8 cellular contexts compared by ENCODE assay signal in the genomic region with DNA sequence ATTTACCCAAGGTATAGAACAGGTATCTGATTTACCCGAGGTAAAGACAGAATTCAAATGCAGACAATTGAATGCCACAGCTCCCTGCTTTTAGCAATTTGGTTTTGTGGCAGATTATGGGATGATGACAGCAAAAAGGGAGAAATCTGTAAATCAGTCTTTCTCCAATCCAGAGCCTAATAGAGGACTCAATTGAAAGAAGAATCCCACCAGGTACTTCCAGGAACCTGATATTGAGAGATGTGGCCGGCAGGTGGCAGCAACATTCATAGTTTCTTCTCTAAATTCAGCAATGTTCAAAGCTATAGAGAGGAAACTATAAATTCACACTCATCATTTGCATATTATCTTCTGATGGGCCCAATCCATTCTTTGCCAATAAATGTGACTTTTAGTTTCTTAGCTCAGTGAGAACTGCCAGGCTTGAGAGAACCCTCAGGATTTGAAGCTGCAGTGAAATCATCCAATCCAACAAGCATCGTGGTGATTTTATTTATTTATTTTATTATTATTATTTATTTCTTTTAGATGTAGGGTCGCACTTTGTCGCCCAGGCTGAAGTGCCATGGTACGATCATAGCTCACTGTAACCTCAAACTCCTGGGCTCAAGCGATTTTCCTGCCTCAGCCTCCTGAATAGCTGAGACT. TPM values are rescaled to one million over a fixed set of nuclear protein-coding genes. Genes with fewer than 3 reads are reported as not detected.
A peak's percentile ranks its signal among the peaks of the same experiment; 100 is the strongest.
DNase-seq lines count a peak whose midpoint lies in the region; ATAC-seq and TF ChIP-seq lines count a peak whose summit lies in the region.

No MANE protein-coding gene starts in this region.

- no peak overlapping the region for H3K4me3 ChIP-seq in AG10803 (ENCODE audit: low read length)

- CTCF ChIA-PET in HEK293T (lab: Yijun Ruan, JAX) = interaction anchor here (0.5 to 1.6 kb wide), 19 partner anchors 9 to 819 kb away, joined by 3 to 16 read pairs (median 4); partner anchors contain the start of genes ATP5IF1 and MED18

- no peaks in the 10 kb centered on the region for H3K36me3 Mint-ChIP-seq in mesothelial cell of epicardium

- no peak overlapping the region for H3K27ac Mint-ChIP-seq in mesothelial cell of epicardium

- ATAC-seq in GM18873 (IDR thresholded peaks at IDR 0.05; ENCODE audit: low FRiP score, unreplicated experiment) = no peak

- no peak overlapping the region for H3K4me3 Mint-ChIP-seq in mesothelial cell of epicardium

- no peaks in the 10 kb centered on the region for H3K27me3 Mint-ChIP-seq in mesothelial cell of epicardium (ENCODE audit: low read depth)

- H3K4me1 Mint-ChIP-seq in mesothelial cell of epicardium = no peaks in the 10 kb centered on the region

- peak; percentile 58 for DNase-seq in AG10803 (ENCODE audit: low read depth)
- peak; percentile 79 for DNase-seq in HEK293T (ENCODE audit: extremely low spot score)
- DNase-seq in NCI-H774 (lab: John Stamatoyannopoulos, UW) = peak; percentile 2
- DNase-seq in activated CD4-positive, alpha-beta T cell treated with anti-CD3 and anti-CD28 coated beads, Interleukin-2, amount 50 U/mL, for 4 hours = peak; percentile 74 to 75
- DNase-seq in ecto neural progenitor cell (ENCODE audit: low spot score) = peak; percentile 56
- DNase-seq in mesothelial cell of epicardium (ENCODE audit: low spot score in 2 of 2, unreplicated experiment in 2 of 2) = peak; percentile 56 to 77
- DNase-seq in stimulated activated CD8-positive, alpha-beta memory T cell treated with anti-CD3 and anti-CD28 coated beads, Interleukin-4, amount 100 ng/mL, for 4 hours (ENCODE audit: low read depth in 2 of 2, low spot score in 1 of 2) = peak; percentile 48 to 56

- H3K9me3 Mint-ChIP-seq in mesothelial cell of epicardium = no peaks in the 10 kb centered on the region

- peak; percentile 76 for TF ChIP-seq CTCF in AG10803 (conservative IDR thresholded peaks at IDR 0.05; ENCODE audit: low read length)
- TF ChIP-seq CTCF in mesothelial cell of epicardium (IDR thresholded peaks at IDR 0.05; ENCODE audit: unreplicated experiment) = peak; percentile 80

- POLR2A ChIA-PET in HEK293T (lab: Yijun Ruan, JAX) = interaction anchor here (0.8 to 1.3 kb wide), 3 partner anchors 31 to 222 kb away, joined by 3 to 4 read pairs (median 4); partner anchors contain the start of gene MED18

TF ChIP-seq in HEK293T, 16 proteins besides CTCF, POLR2A, EP300 and RAD21:
- TF ChIP-seq ARNT (IDR thresholded peaks at IDR 0.05) (no peak), HDGF (IDR thresholded peaks at IDR 0.05; ENCODE audit: borderline replicate concordance) (no peak), L3MBTL2 (conservative IDR thresholded peaks at IDR 0.05) (no peak; the same call in 1 of the 2 replicates), BHLHE40 (IDR thresholded peaks at IDR 0.05; ENCODE audit: borderline replicate concordance) (no peak), FOXA1 (IDR thresholded peaks at IDR 0.05) (no peak), LEF1 (IDR thresholded peaks at IDR 0.05; ENCODE audit: borderline replicate concordance) (no peak), TARDBP (IDR thresholded peaks at IDR 0.05) (no peak), ZNF384 (IDR thresholded peaks at IDR 0.05) (no peak), FOXK2 (IDR thresholded peaks at IDR 0.05) (no peak), NFRKB (IDR thresholded peaks at IDR 0.05) (no peak), FOXM1 (IDR thresholded peaks at IDR 0.05; ENCODE audit: borderline replicate concordance) (no peak), ELF4 (IDR thresholded peaks at IDR 0.05) (no peak), SUZ12 (IDR thresholded peaks at IDR 0.05) (no peak), SP1 (IDR thresholded peaks at IDR 0.05) (no peak)
TF ChIP-seq in HEK293T: peak in this region for 0.

RNA-seq across cellular contexts. Expression of gene PHACTR4, which starts 9.8 kb away (rescaled TPM):
- total RNA-seq in mesothelial cell of epicardium = 67.4 to 69.8 TPM (median 67.5 TPM) in 3 replicates

RNA-seq across cellular contexts. Expression of gene MED18, which starts 30.9 kb away (rescaled TPM):
- total RNA-seq in mesothelial cell of epicardium = 9.2 to 11.7 TPM (median 9.9 TPM) in 3 replicates

Comparison
In these comparisons a context has a peak if more than half of its experiments do, and no peak if none do; other contexts are left out.
1. DNase-seq: peak in every context shown above with its lines; median percentile 79 in HEK293T; 74 in activated CD4-positive, alpha-beta T cell treated with anti-CD3 and anti-CD28 coated beads, Interleukin-2, amount 50 U/mL, for 4 hours; 66 in mesothelial cell of epicardium; 58 in AG10803; 56 in ecto neural progenitor cell; 52 in stimulated activated CD8-positive, alpha-beta memory T cell treated with anti-CD3 and anti-CD28 coated beads, Interleukin-4, amount 100 ng/mL, for 4 hours; 2 in NCI-H774.